8 cellular contexts compared by ENCODE assay signal in the genomic region with DNA sequence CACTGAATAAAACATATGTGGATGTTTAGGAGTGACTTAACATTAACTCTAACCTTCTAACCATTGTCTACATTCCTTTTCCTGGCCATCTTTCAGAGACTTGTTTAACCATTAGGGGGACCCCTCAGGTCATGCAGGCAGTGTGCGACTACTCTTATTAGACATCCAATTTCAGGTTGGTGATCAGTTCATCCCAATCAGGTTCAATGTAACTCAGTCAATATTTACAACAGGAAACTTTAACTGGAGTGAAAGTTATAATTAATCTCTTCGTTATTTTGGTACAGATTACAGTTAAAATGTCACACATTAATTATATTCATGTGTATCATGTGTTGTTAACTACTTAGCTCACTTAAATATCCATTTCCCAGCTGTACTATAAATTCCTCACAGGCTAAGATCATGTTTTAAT.
DNase-seq lines count a peak whose midpoint lies in the region; ATAC-seq and TF ChIP-seq lines count a peak whose summit lies in the region.

No MANE protein-coding gene starts in this region.

- H3K9me3 Mint-ChIP-seq in activated T-cell treated with anti-CD3 and anti-CD28 coated beads, Interleukin-2, amount 50 U/mL, for 72 hours: no peaks in the 10 kb centered on the region
- no peaks in the 10 kb centered on the region for H3K9me3 Mint-ChIP-seq in activated T-cell treated with anti-CD3 and anti-CD28 coated beads, Interleukin-2, amount 50 U/mL, for 24 hours
- H3K9me3 Mint-ChIP-seq in stimulated activated effector memory CD8-positive, alpha-beta T cell treated with anti-CD3 and anti-CD28 coated beads, Interleukin-12 subunit alpha, Interleukin-12 subunit beta, amount 100 ng/mL, for 72 hours: no peaks in the 10 kb centered on the region

- TF ChIP-seq CTCF in brain microvascular endothelial cell (IDR thresholded peaks at IDR 0.05; ENCODE audit: low read depth, low read length, missing control alignments): peak; percentile 74

- H3K4me3 Mint-ChIP-seq in activated T-cell treated with anti-CD3 and anti-CD28 coated beads, Interleukin-2, amount 50 U/mL, for 72 hours: no peak overlapping the region
- no peak overlapping the region for H3K4me3 Mint-ChIP-seq in activated T-cell treated with anti-CD3 and anti-CD28 coated beads, Interleukin-2, amount 50 U/mL, for 24 hours
- H3K4me3 Mint-ChIP-seq in stimulated activated effector memory CD8-positive, alpha-beta T cell treated with anti-CD3 and anti-CD28 coated beads, Interleukin-12 subunit alpha, Interleukin-12 subunit beta, amount 100 ng/mL, for 72 hours: no peak overlapping the region

- no peaks in the 10 kb centered on the region for H3K4me1 ChIP-seq in effector memory CD4-positive, alpha-beta T cell (ENCODE audit: control insufficient read depth, insufficient read depth, low read length, poor library complexity, severe bottlenecking)

- DNase-seq in activated T-cell treated with anti-CD3 and anti-CD28 coated beads, Interleukin-2, amount 50 U/mL, for 72 hours: no peak
- no peak for DNase-seq in activated T-cell treated with anti-CD3 and anti-CD28 coated beads, Interleukin-2, amount 50 U/mL, for 24 hours
- DNase-seq in HuH-7.5 (ENCODE audit: low spot score) (peak; percentile 25), brain microvascular endothelial cell (no peak), MG63 (no peak)
- no peak for DNase-seq in stimulated activated effector memory CD8-positive, alpha-beta T cell treated with anti-CD3 and anti-CD28 coated beads, Interleukin-12 subunit alpha, Interleukin-12 subunit beta, amount 100 ng/mL, for 72 hours (ENCODE audit: low spot score in 2 of 2)
- DNase-seq in effector memory CD4-positive, alpha-beta T cell: no peak

- H3K36me3 Mint-ChIP-seq in activated T-cell treated with anti-CD3 and anti-CD28 coated beads, Interleukin-2, amount 50 U/mL, for 72 hours (ENCODE audit: insufficient read depth in 2 of 2): peaks cover 0 to 1% of the 10 kb centered on the region in 2 donors
- no peaks in the 10 kb centered on the region for H3K36me3 Mint-ChIP-seq in activated T-cell treated with anti-CD3 and anti-CD28 coated beads, Interleukin-2, amount 50 U/mL, for 24 hours (ENCODE audit: low read depth)
- no peaks in the 10 kb centered on the region for H3K36me3 Mint-ChIP-seq in stimulated activated effector memory CD8-positive, alpha-beta T cell treated with anti-CD3 and anti-CD28 coated beads, Interleukin-12 subunit alpha, Interleukin-12 subunit beta, amount 100 ng/mL, for 72 hours

- no peaks in the 10 kb centered on the region for H3K27me3 ChIP-seq in brain microvascular endothelial cell (replicated peaks)
- no peaks in the 10 kb centered on the region for H3K27me3 ChIP-seq in effector memory CD4-positive, alpha-beta T cell (replicated peaks; ENCODE audit: control insufficient read depth, insufficient read depth, low read length, poor library complexity, severe bottlenecking)
- no peaks in the 10 kb centered on the region for H3K27me3 ChIP-seq in MG63

- no peaks in the 10 kb centered on the region for H3K27me3 Mint-ChIP-seq in activated T-cell treated with anti-CD3 and anti-CD28 coated beads, Interleukin-2, amount 50 U/mL, for 72 hours (ENCODE audit: low read depth)
- no peaks in the 10 kb centered on the region for H3K27me3 Mint-ChIP-seq in activated T-cell treated with anti-CD3 and anti-CD28 coated beads, Interleukin-2, amount 50 U/mL, for 24 hours

- no peak overlapping the region for H3K27ac ChIP-seq in brain microvascular endothelial cell
- no peak overlapping the region for H3K27ac ChIP-seq in effector memory CD4-positive, alpha-beta T cell (ENCODE audit: insufficient read depth, low read length, poor library complexity, severe bottlenecking)

- H3K4me3 ChIP-seq in brain microvascular endothelial cell (ENCODE audit: low read depth, low read length) (no peak overlapping the region), MG63 (no peak overlapping the region)
- H3K4me3 ChIP-seq in effector memory CD4-positive, alpha-beta T cell (ENCODE audit: insufficient read depth, low read depth, low read length, poor library complexity, severe bottlenecking): no peak overlapping the region

- ATAC-seq in activated T-cell treated with anti-CD3 and anti-CD28 coated beads, Interleukin-2, amount 50 U/mL, for 72 hours (replicated peaks in 1 of 2): peak; percentile 34 to 54
- peak; percentile 99 for ATAC-seq in GM21825 (IDR thresholded peaks at IDR 0.05; ENCODE audit: unreplicated experiment)
- ATAC-seq in stimulated activated effector memory CD8-positive, alpha-beta T cell treated with anti-CD3 and anti-CD28 coated beads, Interleukin-12 subunit alpha, Interleukin-12 subunit beta, amount 100 ng/mL, for 72 hours: peak; percentile 76

- H3K9me3 ChIP-seq in effector memory CD4-positive, alpha-beta T cell (ENCODE audit: control insufficient read depth, low read length): no peaks in the 10 kb centered on the region
- H3K9me3 ChIP-seq in MG63: no peaks in the 10 kb centered on the region

- H3K4me1 Mint-ChIP-seq in activated T-cell treated with anti-CD3 and anti-CD28 coated beads, Interleukin-2, amount 50 U/mL, for 72 hours (ENCODE audit: low read depth): no peaks in the 10 kb centered on the region
- H3K4me1 Mint-ChIP-seq in activated T-cell treated with anti-CD3 and anti-CD28 coated beads, Interleukin-2, amount 50 U/mL, for 24 hours (ENCODE audit: low read depth): no peaks in the 10 kb centered on the region
- peaks cover 11% of the 10 kb centered on the region for H3K4me1 Mint-ChIP-seq in stimulated activated effector memory CD8-positive, alpha-beta T cell treated with anti-CD3 and anti-CD28 coated beads, Interleukin-12 subunit alpha, Interleukin-12 subunit beta, amount 100 ng/mL, for 72 hours

- H3K36me3 ChIP-seq in brain microvascular endothelial cell (replicated peaks) (no peaks in the 10 kb centered on the region), MG63 (no peaks in the 10 kb centered on the region)
- H3K36me3 ChIP-seq in effector memory CD4-positive, alpha-beta T cell (ENCODE audit: control insufficient read depth, insufficient read depth, low read length): no peaks in the 10 kb centered on the region

- no peak overlapping the region for H3K27ac Mint-ChIP-seq in activated T-cell treated with anti-CD3 and anti-CD28 coated beads, Interleukin-2, amount 50 U/mL, for 72 hours
- H3K27ac Mint-ChIP-seq in activated T-cell treated with anti-CD3 and anti-CD28 coated beads, Interleukin-2, amount 50 U/mL, for 24 hours: no peak overlapping the region
- no peak overlapping the region for H3K27ac Mint-ChIP-seq in stimulated activated effector memory CD8-positive, alpha-beta T cell treated with anti-CD3 and anti-CD28 coated beads, Interleukin-12 subunit alpha, Interleukin-12 subunit beta, amount 100 ng/mL, for 72 hours

- in situ Hi-C loops in brain microvascular endothelial cell (cut with HindIII; ENCODE audit: low pct_ligation_motif_present, low sequenced_read_pairs): no loop called here

Comparison
In these comparisons a context has a peak if more than half of its experiments do, and no peak if none do; other contexts are left out.
1. ATAC-seq: peak in every context shown above with its lines; median percentile 99 in GM21825; 76 in stimulated activated effector memory CD8-positive, alpha-beta T cell treated with anti-CD3 and anti-CD28 coated beads, Interleukin-12 subunit alpha, Interleukin-12 subunit beta, amount 100 ng/mL, for 72 hours; 44 in activated T-cell treated with anti-CD3 and anti-CD28 coated beads, Interleukin-2, amount 50 U/mL, for 72 hours.